ENCODE assay signal across 17 cellular contexts in genomic region chr2:69771461-69771860, GRCh38. TPM values are rescaled to one million over a fixed set of nuclear protein-coding genes. Genes with fewer than 3 reads are reported as not detected.
DNase-seq lines count a peak whose midpoint lies in the region; ATAC-seq and TF ChIP-seq lines count a peak whose summit lies in the region.
"Had no signal": no experiment of that assay in that cellular context is flagged by ENCODE, and none has a peak within 500 bp of the region (broad histone marks: within the 10 kb centered on the region; RNA-seq: fewer than 3 reads in every experiment).

No MANE protein-coding gene starts in this region.

- CTCF ChIA-PET in Calu3 (lab: Charles Lee) (interaction anchor here (0.7 to 1.1 kb wide), 2 partner anchors 26 to 37 kb away, joined by 3 read pairs; no protein-coding TSS in a partner anchor), IMR-90 (lab: Yijun Ruan, JAX) (no interaction called here)

- H2BK20ac ChIP-seq in IMR-90 (ENCODE audit: low read depth, low read length) = peak overlapping the region; percentile 5; the same call in 1 of the 2 replicates

- H4K20me1 ChIP-seq in IMR-90 (ENCODE audit: insufficient read depth, low read length) = peaks cover 11% of the 10 kb centered on the region; the same call in 1 of the 2 replicates
- peaks cover 9% of the 10 kb centered on the region for H4K20me1 ChIP-seq in smooth muscle cell (ENCODE audit: low read depth)

- H3K18ac ChIP-seq in IMR-90 (ENCODE audit: low read depth, low read length) = no peak overlapping the region

- H2BK15ac ChIP-seq in IMR-90 (ENCODE audit: low read depth, low read length) = 0 out of 3 replicates have a peak overlapping the region, but pooled peaks have one; percentile 4

- dilution Hi-C loops in IMR-90 (cut with HindIII; ENCODE audit: low sequenced_read_pairs, unreplicated experiment) = no loop called here

- H3K79me2 ChIP-seq in smooth muscle cell (ENCODE audit: low read depth) = no peaks in the 10 kb centered on the region

- H3K56ac ChIP-seq in IMR-90 (ENCODE audit: extremely low read depth, insufficient read depth, low read length) = no peak overlapping the region

- no peak overlapping the region for H3K23ac ChIP-seq in IMR-90 (ENCODE audit: low read depth, low read length)

- H2AK5ac ChIP-seq in IMR-90 (ENCODE audit: low read depth, low read length) = no peak overlapping the region

- peaks cover 18% of the 10 kb centered on the region for H3K4me1 ChIP-seq in IMR-90 (ENCODE audit: control insufficient read depth, insufficient read depth, low read length)
- peaks cover 27% of the 10 kb centered on the region for H3K4me1 ChIP-seq in foreskin keratinocyte
- peaks cover 4% of the 10 kb centered on the region for H3K4me1 ChIP-seq in smooth muscle cell (ENCODE audit: low read depth)
- peaks cover 3% of the 10 kb centered on the region for H3K4me1 ChIP-seq in prostate gland (replicated peaks)
- peaks cover 10 to 12% of the 10 kb centered on the region in 2 donors for H3K4me1 ChIP-seq in adrenal gland (replicated peaks in 1 of 2)

- H3K9ac ChIP-seq in IMR-90 (ENCODE audit: low read depth, low read length) = no peak overlapping the region
- no peak overlapping the region for H3K9ac ChIP-seq in smooth muscle cell (ENCODE audit: low read depth)

- H3K27me3 Mint-ChIP-seq in Calu3 (ENCODE audit: unreplicated experiment) (no peaks in the 10 kb centered on the region), CD14-positive monocyte (ENCODE audit: low read depth in 3 of 3) (peaks cover 0 to 4% (median 0%) of the 10 kb centered on the region in 3 donors)
- H3K27me3 Mint-ChIP-seq: central memory CD8-positive, alpha-beta T cell had no signal

- intact Hi-C loops in Calu3 (cut with micrococcal nuclease; ENCODE audit: unreplicated experiment) = no loop called here
- intact Hi-C loops in IMR-90 (cut with micrococcal nuclease) = no loop called here
- intact Hi-C loops in prostate gland (cut with DNase I) = no loop called here
- intact Hi-C loops in CD14-positive monocyte (cut with micrococcal nuclease) = no loop called here
- intact Hi-C loops in adrenal gland (cut with DNase I) = no loop called here

- TF ChIP-seq POLR2A in IMR-90 (IDR thresholded peaks at IDR 0.05; ENCODE audit: low read depth, low read length) (no peak), prostate gland (IDR thresholded peaks at IDR 0.05) (no peak), adrenal gland (IDR thresholded peaks at IDR 0.05) (no peak)

- H3K9me3 ChIP-seq in IMR-90 (ENCODE audit: control insufficient read depth, insufficient read depth, low read length) = no peaks in the 10 kb centered on the region; the same call in 1 of the 2 replicates
- no peaks in the 10 kb centered on the region for H3K9me3 ChIP-seq in smooth muscle cell (replicated peaks; ENCODE audit: low read depth)
- no peaks in the 10 kb centered on the region for H3K9me3 ChIP-seq in prostate gland
- no peaks in the 10 kb centered on the region for H3K9me3 ChIP-seq in adrenal gland (replicated peaks in 1 of 3)
- H3K9me3 ChIP-seq: esophagus muscularis mucosa had no signal

- H3K36me3 ChIP-seq in IMR-90 (ENCODE audit: control insufficient read depth, insufficient read depth, low read length) (no peaks in the 10 kb centered on the region), smooth muscle cell (ENCODE audit: low read depth) (no peaks in the 10 kb centered on the region), prostate gland (no peaks in the 10 kb centered on the region), adrenal gland (replicated peaks in 1 of 2) (no peaks in the 10 kb centered on the region)
- H3K36me3 ChIP-seq: esophagus muscularis mucosa had no signal

- peak overlapping the region; percentile 82 for H3K27ac Mint-ChIP-seq in Calu3 (ENCODE audit: unreplicated experiment)
- H3K27ac Mint-ChIP-seq in CD14-positive monocyte = peak overlapping the region in 1 of 7 donors; percentile 66

- in situ Hi-C loops in IMR-90 (cut with MboI; ENCODE audit: low sequenced_read_pairs) = no loop called here

- H3K27me3 ChIP-seq in IMR-90 (ENCODE audit: control insufficient read depth, insufficient read depth, low read length) (no peaks in the 10 kb centered on the region), foreskin keratinocyte (no peaks in the 10 kb centered on the region), smooth muscle cell (ENCODE audit: low read depth) (no peaks in the 10 kb centered on the region), prostate gland (replicated peaks; ENCODE audit: insufficient read depth) (no peaks in the 10 kb centered on the region), adrenal gland (no peaks in the 10 kb centered on the region)
- H3K27me3 ChIP-seq: esophagus muscularis mucosa had no signal

- H4K5ac ChIP-seq in IMR-90 (ENCODE audit: low read depth, low read length) = no peak overlapping the region

- WGBS in IMR-90 (ENCODE audit: extremely low coverage in 2 of 2, insufficient read length in 1 of 2), 2 experiments = no CpG with 5 or more reads among the region's 1 CpG
- 83% methylated on average over 1 of the region's 1 CpG for WGBS in smooth muscle cell (ENCODE audit: low lambda C conversion rate)
- 86% methylated on average over 1 of the region's 1 CpG for WGBS in prostate gland
- 92 to 100% (median 94%) methylated on average over 1 of the region's 1 CpG for WGBS in adrenal gland, 4 donors

- BruUV-seq in Calu3 (replicated peaks; lab: Mats Ljungman, UMichigan) (no TSS peak), IMR-90 (replicated peaks; lab: Mats Ljungman, UMichigan) (no TSS peak)

- no peak overlapping the region for H2AK9ac ChIP-seq in IMR-90 (replicated peaks; ENCODE audit: low read depth, low read length, poor library complexity)

- H3K4me3 Mint-ChIP-seq in Calu3 (ENCODE audit: low read depth, unreplicated experiment) (no peak overlapping the region), CD14-positive monocyte (no peak overlapping the region)
- H3K4me3 Mint-ChIP-seq: central memory CD8-positive, alpha-beta T cell; H9 had no signal

- H4K91ac ChIP-seq in IMR-90 (ENCODE audit: insufficient read depth, low read depth, low read length) = no peak overlapping the region

- H3K9me3 Mint-ChIP-seq in Calu3 (ENCODE audit: low read depth, unreplicated experiment) (no peaks in the 10 kb centered on the region), CD14-positive monocyte (peaks cover 0 to 6% (median 5%) of the 10 kb centered on the region in 7 donors)
- H3K9me3 Mint-ChIP-seq: central memory CD8-positive, alpha-beta T cell had no signal

- peaks cover 13% of the 10 kb centered on the region for H3K9me1 ChIP-seq in IMR-90 (ENCODE audit: insufficient read depth, low read length)

- H2AFZ ChIP-seq in IMR-90 (replicated peaks; ENCODE audit: low read length, poor library complexity) = no peak overlapping the region
- H2AFZ ChIP-seq in smooth muscle cell (ENCODE audit: low read depth) = no peak overlapping the region

- H3K4ac ChIP-seq in IMR-90 (ENCODE audit: low read depth, low read length) = no peak overlapping the region

- H3K4me1 Mint-ChIP-seq in Calu3 (ENCODE audit: low read depth, unreplicated experiment) (peaks cover 93% of the 10 kb centered on the region), CD14-positive monocyte (peaks cover 49% of the 10 kb centered on the region)

- no peak overlapping the region for H2BK5ac ChIP-seq in IMR-90 (ENCODE audit: low read depth, low read length, poor library complexity, severe bottlenecking)

- POLR2A ChIA-PET in IMR-90 (lab: Charles Lee; ENCODE audit: unreplicated experiment) = interaction anchor here (0.6 kb wide), 1 partner anchor 391 kb away, joined by 10 read pairs; no protein-coding TSS in a partner anchor

- ATAC-seq in IMR-90 (ENCODE audit: low read depth) (no peak), foreskin keratinocyte (no peak)

- H3K27ac ChIP-seq in IMR-90 (ENCODE audit: insufficient read depth, low read length) (no peak overlapping the region), foreskin keratinocyte (peak overlapping the region; percentile 2), smooth muscle cell (ENCODE audit: low read depth) (peak overlapping the region; percentile 89), prostate gland (no peak overlapping the region), adrenal gland (no peak overlapping the region)

- no peak overlapping the region for H4K8ac ChIP-seq in IMR-90 (ENCODE audit: low read depth in 2 of 2, low read length in 2 of 2)

- peaks cover 26 to 62% of the 10 kb centered on the region in 2 experiments for H3K79me1 ChIP-seq in IMR-90 (ENCODE audit: low read depth in 1 of 2, low read length in 2 of 2)

- peaks cover 89% of the 10 kb centered on the region for H3K36me3 Mint-ChIP-seq in Calu3 (ENCODE audit: insufficient read depth, unreplicated experiment)
- H3K36me3 Mint-ChIP-seq in CD14-positive monocyte = peaks cover 0 to 8% of the 10 kb centered on the region in 2 donors

- H3K4me3 ChIP-seq in IMR-90 (ENCODE audit: insufficient read depth, low read depth, low read length) (no peak overlapping the region), smooth muscle cell (no peak overlapping the region), prostate gland (no peak overlapping the region), adrenal gland (no peak overlapping the region)
- H3K4me3 ChIP-seq: esophagus muscularis mucosa had no signal

- no peak overlapping the region for H2BK120ac ChIP-seq in IMR-90 (ENCODE audit: low read depth, low read length)

- TF ChIP-seq CTCF in Calu3 (IDR thresholded peaks at IDR 0.05; ENCODE audit: unreplicated experiment) (no peak), IMR-90 (conservative IDR thresholded peaks at IDR 0.05; ENCODE audit: low read depth, low read length) (no peak), foreskin keratinocyte (conservative IDR thresholded peaks at IDR 0.05) (no peak), smooth muscle cell (IDR thresholded peaks at IDR 0.05; ENCODE audit: borderline replicate concordance, insufficient read depth, poor library complexity, severe bottlenecking) (no peak), prostate gland (IDR thresholded peaks at IDR 0.05) (no peak), CD14-positive monocyte (IDR thresholded peaks at IDR 0.05) (no peak), adrenal gland (IDR thresholded peaks at IDR 0.05) (no peak)

- no peak overlapping the region for H3K4me2 ChIP-seq in IMR-90 (ENCODE audit: low read depth, low read length)
- H3K4me2 ChIP-seq in smooth muscle cell = no peak overlapping the region

- H3F3A ChIP-seq in smooth muscle cell (ENCODE audit: low read depth) = peaks cover 6% of the 10 kb centered on the region

- no peak for DNase-seq in Calu3
- DNase-seq in IMR-90 = peak; percentile 20
- DNase-seq in foreskin keratinocyte = no peak
- DNase-seq in smooth muscle cell (lab: John Stamatoyannopoulos, UW; ENCODE audit: unreplicated experiment) = no peak
- no peak for DNase-seq in prostate gland (ENCODE audit: low spot score)
- DNase-seq in CD14-positive monocyte (ENCODE audit: low spot score) = no peak
- no peak for DNase-seq in adrenal gland
- no peak for DNase-seq in occipital lobe (lab: John Stamatoyannopoulos, UW)
- DNase-seq: activated CD4-positive, alpha-beta T cell treated with anti-CD3 and anti-CD28 coated beads, Interleukin-2, amount 50 U/mL, for 1 hour; aorta; effector CD8-positive, alpha-beta T cell; H9; NCI-H1417; NCI-H2107; NCI-H510A had no signal

- no peak overlapping the region for H3K14ac ChIP-seq in IMR-90 (replicated peaks; ENCODE audit: low read depth, low read length)

- TF ChIP-seq RAD21 in IMR-90 (IDR thresholded peaks at IDR 0.05; ENCODE audit: low read length) = no peak

RNA-seq across cellular contexts. Expression of gene ANXA4, which starts 29.5 kb away (rescaled TPM):
- total RNA-seq in Calu3 (2022) (1,439 and 1,638 TPM in 2 replicates), IMR-90 (2012; rRNA removed) (22.2 and 25.8 TPM in 2 replicates), foreskin keratinocyte (46.2 and 53.4 TPM in 2 replicates), smooth muscle cell (13.3 and 14.7 TPM in 2 replicates), prostate gland (10 to 100 TPM; 37.7 to 40.1 TPM), adrenal gland (10 to 100 TPM; 27.2 to 57.4 (median 39.0) TPM), occipital lobe (3.4 TPM)
- polyA plus RNA-seq in IMR-90 (2012; rRNA removed) (72.0 and 113 TPM in 2 replicates), foreskin keratinocyte (91.1 and 95.1 TPM in 2 replicates), smooth muscle cell (32.8 and 56.6 TPM in 2 replicates), CD14-positive monocyte (10 to 100 TPM; 64.7 to 95.7 TPM), adrenal gland (10 to 100 TPM; 20.6 to 34.5 (median 23.5) TPM)
- polyA plus RNA-seq in IMR-90 (2012; cell fraction: cytosol; rRNA removed) = 21.8 and 32.1 TPM in 2 replicates
- 18.7 and 28.6 TPM in 2 replicates for polyA plus RNA-seq in IMR-90 (2012; cell fraction: nucleus; rRNA removed; ENCODE audit: low replicate concordance)

RNA-seq across cellular contexts. Expression of gene GMCL1, which starts 58.0 kb away (rescaled TPM):
- total RNA-seq in Calu3 (2022) = 63.8 and 76.4 TPM in 2 replicates
- total RNA-seq in IMR-90 (2012; rRNA removed) = 3.4 and 6.1 TPM in 2 replicates
- polyA plus RNA-seq in IMR-90 (2012; rRNA removed) = 2.3 and 2.8 TPM in 2 replicates
- 2.8 and 3.0 TPM in 2 replicates for polyA plus RNA-seq in IMR-90 (2012; cell fraction: cytosol; rRNA removed)
- polyA plus RNA-seq in IMR-90 (2012; cell fraction: nucleus; rRNA removed; ENCODE audit: low replicate concordance) = 4.0 and 4.2 TPM in 2 replicates
- 9.9 and 11.9 TPM in 2 replicates for total RNA-seq in foreskin keratinocyte
- polyA plus RNA-seq in foreskin keratinocyte = 3.8 and 5.7 TPM in 2 replicates
- 10.4 and 14.7 TPM in 2 replicates for total RNA-seq in smooth muscle cell
- polyA plus RNA-seq in smooth muscle cell = 9.4 and 10.6 TPM in 2 replicates
- 10 to 100 TPM; 16.4 to 23.6 TPM for total RNA-seq in prostate gland
- 10 to 100 TPM in 1 of 2 donors, 1 to 10 TPM in 1; 9.4 to 15.1 TPM for polyA plus RNA-seq in CD14-positive monocyte
- total RNA-seq in adrenal gland = 10 to 100 TPM in 5 of 8 donors, 1 to 10 TPM in 3; 7.3 to 14.9 (median 10.4) TPM
- polyA plus RNA-seq in adrenal gland = 10 to 100 TPM in 1 of 3 donors, 1 to 10 TPM in 2; 2.8 to 11.5 (median 5.1) TPM
- total RNA-seq in occipital lobe = 18.7 TPM

Comparison
In these comparisons a context has a peak if more than half of its experiments do, and no peak if none do; other contexts are left out.
1. H3K27ac ChIP-seq: peak in foreskin keratinocyte (single experiment) and smooth muscle cell (single experiment); none in IMR-90 (single experiment), prostate gland (0 of 2) and adrenal gland (0 of 5).
2. RNA of gene ANXA4, which starts 29.5 kb away (total RNA-seq): 1,439 to 1,638 TPM in Calu3; 46.2 to 53.4 TPM in foreskin keratinocyte, 27.2 to 57.4 TPM in adrenal gland, 37.7 to 40.1 TPM in prostate gland, 22.2 to 25.8 TPM in IMR-90, 13.3 to 14.7 TPM in smooth muscle cell and 3.4 TPM in occipital lobe (single experiment); every median in the first group is over 10 times any median in the second.